ENCODE assay signal across 8 cellular contexts in the genomic region with DNA sequence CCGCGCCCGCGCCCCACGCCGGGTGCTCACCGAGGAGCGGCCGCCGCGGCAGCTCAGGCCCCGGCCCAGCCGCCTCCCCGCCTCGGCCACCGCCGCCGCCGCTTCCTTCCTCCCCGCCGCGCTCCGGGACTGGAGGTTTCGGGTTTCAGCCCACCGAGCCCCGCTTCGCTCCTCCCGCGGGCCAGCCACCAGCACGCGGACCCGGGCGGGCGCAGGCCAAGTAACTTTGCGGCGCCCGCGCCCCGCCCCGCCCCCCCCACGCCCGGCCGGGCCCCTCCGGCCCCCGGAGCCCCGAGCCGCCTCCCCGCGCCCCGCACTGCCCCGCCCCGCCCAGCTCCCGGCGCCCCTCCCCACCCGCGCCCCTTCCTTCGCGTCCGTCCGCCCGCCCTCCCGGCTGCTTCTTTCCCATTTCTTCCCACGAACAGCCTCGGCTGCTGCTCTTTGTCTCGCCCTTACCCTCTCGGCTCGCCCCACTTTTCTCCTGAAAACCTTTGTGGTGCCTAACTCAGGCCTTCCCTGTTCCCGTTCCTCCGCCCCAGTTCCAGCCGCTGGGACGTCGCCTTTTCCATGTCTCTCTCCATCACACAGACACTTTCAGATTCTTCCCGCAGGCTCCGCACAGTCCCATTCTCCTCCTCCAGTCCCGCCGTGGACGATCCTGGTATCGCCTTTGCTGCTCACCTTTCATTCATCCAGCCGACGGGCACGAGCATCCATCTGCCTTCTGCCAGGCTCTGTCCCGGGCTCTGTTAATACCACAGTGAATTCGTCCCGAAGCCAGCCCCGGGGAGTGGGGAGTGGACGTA. TPM values are rescaled to one million over a fixed set of nuclear protein-coding genes. Genes with fewer than 3 reads are reported as not detected.
A peak's percentile ranks its signal among the peaks of the same experiment; 100 is the strongest.
DNase-seq lines count a peak whose midpoint lies in the region; ATAC-seq and TF ChIP-seq lines count a peak whose summit lies in the region.

A gene with protein sequence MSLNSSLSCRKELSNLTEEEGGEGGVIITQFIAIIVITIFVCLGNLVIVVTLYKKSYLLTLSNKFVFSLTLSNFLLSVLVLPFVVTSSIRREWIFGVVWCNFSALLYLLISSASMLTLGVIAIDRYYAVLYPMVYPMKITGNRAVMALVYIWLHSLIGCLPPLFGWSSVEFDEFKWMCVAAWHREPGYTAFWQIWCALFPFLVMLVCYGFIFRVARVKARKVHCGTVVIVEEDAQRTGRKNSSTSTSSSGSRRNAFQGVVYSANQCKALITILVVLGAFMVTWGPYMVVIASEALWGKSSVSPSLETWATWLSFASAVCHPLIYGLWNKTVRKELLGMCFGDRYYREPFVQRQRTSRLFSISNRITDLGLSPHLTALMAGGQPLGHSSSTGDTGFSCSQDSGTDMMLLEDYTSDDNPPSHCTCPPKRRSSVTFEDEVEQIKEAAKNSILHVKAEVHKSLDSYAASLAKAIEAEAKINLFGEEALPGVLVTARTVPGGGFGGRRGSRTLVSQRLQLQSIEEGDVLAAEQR (minus strand): TSS at position 222 of the 806 bp plus-strand sequence. CDS start 32,080 bp downstream, outside the sequence.

- ATAC-seq in HG02798 (IDR thresholded peaks at IDR 0.05; ENCODE audit: poor library complexity, unreplicated experiment) (peak; percentile 37), body of pancreas (peak; percentile 83), psoas muscle (peak; percentile 43 to 67 (median 60)), GM21529 (IDR thresholded peaks at IDR 0.05; ENCODE audit: unreplicated experiment) (no peak), HG02970 (IDR thresholded peaks at IDR 0.05; ENCODE audit: low FRiP score, unreplicated experiment) (no peak)

- H3K79me2 ChIP-seq in hepatocyte, result peaks cover 34% of the 10 kb centered on the region

- H3K9me2 ChIP-seq in hepatocyte (replicated peaks; ENCODE audit: insufficient read depth), result no peaks in the 10 kb centered on the region

- peaks cover 9% of the 10 kb centered on the region for H3K36me3 Mint-ChIP-seq in Caco-2 (ENCODE audit: insufficient read depth, unreplicated experiment)

- peak within 1 kb of the TSS; percentile 79 to 89 (median 81) for H3K27ac ChIP-seq in body of pancreas
- H3K27ac ChIP-seq in hepatocyte, result peak within 1 kb of the TSS; percentile 96
- H3K27ac ChIP-seq in psoas muscle, result peak within 1 kb of the TSS; percentile 19

- CTCF ChIA-PET in Caco-2 (lab: Charles Lee), result interaction anchor here (0.7 to 2.1 kb wide), 4 partner anchors 9 to 89 kb away, joined by 3 to 7 read pairs (median 3); partner anchors contain the start of gene SFT2D2

- no TSS peak for BruUV-seq in Caco-2 (replicated peaks; lab: Mats Ljungman, UMichigan)

- H3K4me1 Mint-ChIP-seq in Caco-2 (ENCODE audit: low read depth, unreplicated experiment), result peaks cover 25% of the 10 kb centered on the region

- H3K4me3 Mint-ChIP-seq in Caco-2 (ENCODE audit: unreplicated experiment), result peak within 1 kb of the TSS; percentile 91

- H3K27me3 ChIP-seq in Caco-2 (replicated peaks; ENCODE audit: control insufficient read depth, insufficient read depth, low read length) (no peaks in the 10 kb centered on the region), body of pancreas (no peaks in the 10 kb centered on the region), hepatocyte (no peaks in the 10 kb centered on the region), psoas muscle (ENCODE audit: insufficient read depth in 3 of 3, low read length in 2 of 3) (peaks cover 0 to 24% (median 0%) of the 10 kb centered on the region in 3 donors)

- DNase-seq in Caco-2 (peak; percentile 62 to 69), RPMI7951 (ENCODE audit: low read depth) (peak; percentile 52), body of pancreas (peak; percentile 71 to 80 (median 75)), hepatocyte (ENCODE audit: low spot score) (peak; percentile 73), psoas muscle (peak; percentile 54 to 65)

- TF ChIP-seq POLR2A in body of pancreas (IDR thresholded peaks at IDR 0.05), result peak; percentile 25 to 64 (median 58)

- 0 to 1% methylated on average over 24 to 79 of the region's 86 CpGs for whole genome bisulfite sequencing in body of pancreas, 2 donors
- WGBS in hepatocyte (ENCODE audit: low lambda C conversion rate, missing lambda C conversion rate), result 2% methylated on average over 25 of the region's 86 CpGs
- WGBS in psoas muscle, 3 donors, result 1% methylated on average over 45 to 82 of the region's 86 CpGs

- H3K4me1 ChIP-seq in Caco-2 (peaks cover 32% of the 10 kb centered on the region), body of pancreas (peaks cover 16% of the 10 kb centered on the region), hepatocyte (ENCODE audit: insufficient read depth) (peaks cover 19% of the 10 kb centered on the region), psoas muscle (peaks cover 9% of the 10 kb centered on the region)

- H3K36me3 ChIP-seq in Caco-2 (ENCODE audit: control insufficient read depth, insufficient read depth, low read length), result no peaks in the 10 kb centered on the region; the same call in 1 of the 2 replicates
- H3K36me3 ChIP-seq in body of pancreas (replicated peaks in 1 of 2; ENCODE audit: insufficient read depth in 1 of 2, low read depth in 2 of 2), result no peaks in the 10 kb centered on the region
- no peaks in the 10 kb centered on the region for H3K36me3 ChIP-seq in hepatocyte (replicated peaks; ENCODE audit: insufficient read depth, low read depth)
- no peaks in the 10 kb centered on the region for H3K36me3 ChIP-seq in psoas muscle (ENCODE audit: insufficient read depth in 1 of 2, low read depth in 1 of 2)

- intact Hi-C loops in Caco-2 (cut with micrococcal nuclease; ENCODE audit: unreplicated experiment), result loop anchor here (1.0 kb wide), 2 partner anchors 9 to 41 kb away; partner anchors contain the start of gene TIPRL
- intact Hi-C loops in body of pancreas (cut with DNase I), result no loop called here
- intact Hi-C loops in psoas muscle (cut with DNase I), result no loop called here

- H4K20me1 ChIP-seq in hepatocyte (ENCODE audit: insufficient read depth, poor library complexity, severe bottlenecking), result no peaks in the 10 kb centered on the region

- no peaks in the 10 kb centered on the region for H3K9me3 Mint-ChIP-seq in Caco-2 (ENCODE audit: unreplicated experiment)

- H3K27me3 Mint-ChIP-seq in Caco-2 (ENCODE audit: insufficient read depth, unreplicated experiment), result no peaks in the 10 kb centered on the region

- peak within 1 kb of the TSS; percentile 98 for H3K4me2 ChIP-seq in hepatocyte

- POLR2A ChIA-PET in Caco-2 (lab: Charles Lee), result interaction anchor here (0.6 to 0.8 kb wide), 2 partner anchors 213 to 605 kb away, joined by 3 to 4 read pairs; no protein-coding TSS in a partner anchor

- H3K27ac Mint-ChIP-seq in Caco-2 (ENCODE audit: unreplicated experiment), result peak within 1 kb of the TSS; percentile 73

- H3K4me3 ChIP-seq in Caco-2 (ENCODE audit: low read depth, low read length), result peak within 1 kb of the TSS; percentile 72
- peak within 1 kb of the TSS; percentile 45 to 62 for H3K4me3 ChIP-seq in body of pancreas
- H3K4me3 ChIP-seq in hepatocyte, result peak within 1 kb of the TSS; percentile 95
- peak within 1 kb of the TSS; percentile 89 for H3K4me3 ChIP-seq in psoas muscle

- H3K9me3 ChIP-seq in Caco-2, result no peaks in the 10 kb centered on the region
- H3K9me3 ChIP-seq in body of pancreas, result no peaks in the 10 kb centered on the region
- no peaks in the 10 kb centered on the region for H3K9me3 ChIP-seq in hepatocyte (ENCODE audit: low read depth)
- H3K9me3 ChIP-seq in psoas muscle, result no peaks in the 10 kb centered on the region

- peak within 1 kb of the TSS; percentile 100 for H2AFZ ChIP-seq in hepatocyte

- TF ChIP-seq CTCF in Caco-2 (IDR thresholded peaks at IDR 0.05; ENCODE audit: insufficient read depth in 1 of 2, low read depth in 1 of 2, low read length in 1 of 2, severe bottlenecking in 1 of 2, unreplicated experiment in 1 of 2) (no peak), body of pancreas (IDR thresholded peaks at IDR 0.05) (peak in 2 of 7 experiments; percentile 22 to 28), hepatocyte (IDR thresholded peaks at IDR 0.05; ENCODE audit: poor library complexity) (no peak), psoas muscle (IDR thresholded peaks at IDR 0.05) (no peak)

RNA-seq across cellular contexts. Expression of the gene that starts here (rescaled TPM):
- total RNA-seq in Caco-2 (2022), result 38.2 and 42.7 TPM in 2 replicates
- total RNA-seq in RPMI7951 (2014; rRNA removed; shearing (Covaris generic)), result 5.4 and 6.3 TPM in 2 replicates
- 1 to 10 TPM; 2.6 to 6.5 TPM for total RNA-seq in body of pancreas
- total RNA-seq in hepatocyte, result 13.6 and 15.9 TPM in 2 replicates
- polyA plus RNA-seq in hepatocyte, result 19.3 and 22.4 TPM in 2 replicates
- total RNA-seq in psoas muscle, result 1 to 10 TPM in 3 of 4 donors, under 1 TPM in 1; 0.67 to 2.6 (median 1.4) TPM
- under 1 TPM; 0.38 to 0.67 (median 0.46) TPM for polyA plus RNA-seq in psoas muscle

Comparison
In these comparisons a context has a peak if more than half of its experiments do, and no peak if none do; other contexts are left out.
1. RNA of the gene that starts here (polyA plus RNA-seq): 19.3 to 22.4 TPM in hepatocyte; 0.38 to 0.67 TPM in psoas muscle; every median in the first group is over 10 times any median in the second.
2. ATAC-seq: peak in HG02798 (single experiment), body of pancreas (single experiment) and psoas muscle (4 of 4); none in GM21529 (single experiment) and HG02970 (single experiment).
3. H3K27ac ChIP-seq: peak in every context shown above with its lines; median percentile 96 in hepatocyte; 81 in body of pancreas; 19 in psoas muscle.
4. Peak in every context shown above with its lines, with median percentiles within 50 percentile points of each other: DNase-seq and H3K4me3 ChIP-seq.